Comparison of ENCODE assay signal across 15 cellular contexts in genomic region chr4:42768125-42768748, GRCh38.
DNase-seq lines count a peak whose midpoint lies in the region; TF ChIP-seq lines count a peak whose summit lies in the region.
"Had no signal": no experiment of that assay in that cellular context is flagged by ENCODE, and none has a peak within 500 bp of the region (broad histone marks: within the 10 kb centered on the region; RNA-seq: fewer than 3 reads in every experiment).

No MANE protein-coding gene starts in this region.

- H4K8ac ChIP-seq in H9 (replicated peaks; ENCODE audit: insufficient read length, low read depth, low read length) = no peak overlapping the region

- no peak overlapping the region for H2BK5ac ChIP-seq in H9 (ENCODE audit: insufficient read length, low read length)

- no peak overlapping the region for H3K23ac ChIP-seq in H9 (ENCODE audit: insufficient read length, low read depth, low read length)

- H3K18ac ChIP-seq in H9 (ENCODE audit: insufficient read length, low read depth, low read length) = no peak overlapping the region

- H3K14ac ChIP-seq in H9 (ENCODE audit: insufficient read depth, low read length) = no peak overlapping the region

- H4K5ac ChIP-seq in H9 (ENCODE audit: insufficient read length, low read depth, low read length) = no peak overlapping the region

- no peaks in the 10 kb centered on the region for H4K20me1 ChIP-seq in H9 (ENCODE audit: control insufficient read depth, insufficient read depth, insufficient read length)
- H4K20me1 ChIP-seq: BLaER1 had no signal

- H3K27ac Mint-ChIP-seq in H9 = no peak overlapping the region
- H3K27ac Mint-ChIP-seq in activated T-helper 1 cell treated with anti-CD3 and anti-CD28 coated beads, Interleukin-12 subunit alpha, Interleukin-12 subunit beta, Interleukin-2, Interleukin-4 antibody, amounts not matched to agents 30 ng/mL and 10 ng/mL and 1 ng/mL, durations not matched to agents 14 hours and 24 hours and 36 hours = no peak overlapping the region
- H3K27ac Mint-ChIP-seq: stimulated activated effector memory CD8-positive, alpha-beta T cell treated with anti-CD3 and anti-CD28 coated beads, Interleukin-12 subunit alpha, Interleukin-12 subunit beta, amount 100 ng/mL, for 72 hours had no signal

- H3K4me3 ChIP-seq in transverse colon (no peak overlapping the region), ascending aorta (no peak overlapping the region)
- H3K4me3 ChIP-seq: BLaER1, sigmoid colon had no signal

- TF ChIP-seq CTCF in H9 (conservative IDR thresholded peaks at IDR 0.05) (peak; percentile 77), transverse colon (IDR thresholded peaks at IDR 0.05) (no peak), ascending aorta (IDR thresholded peaks at IDR 0.05) (no peak)

- H4K91ac ChIP-seq in H9 (ENCODE audit: insufficient read length, low read depth, low read length) = no peak overlapping the region

- no peak overlapping the region for H2BK120ac ChIP-seq in H9 (ENCODE audit: low read depth, low read length, poor library complexity, severe bottlenecking)

- H3K79me2 ChIP-seq in H9 (ENCODE audit: insufficient read depth, low read length) = no peaks in the 10 kb centered on the region

- H3K27me3 Mint-ChIP-seq in H9 (ENCODE audit: low read depth) = no peaks in the 10 kb centered on the region
- peaks cover 2% of the 10 kb centered on the region for H3K27me3 Mint-ChIP-seq in activated T-helper 1 cell treated with anti-CD3 and anti-CD28 coated beads, Interleukin-12 subunit alpha, Interleukin-12 subunit beta, Interleukin-2, Interleukin-4 antibody, amounts not matched to agents 30 ng/mL and 10 ng/mL and 1 ng/mL, durations not matched to agents 14 hours and 24 hours and 36 hours (ENCODE audit: insufficient read depth)

- peaks cover 19 to 21% of the 10 kb centered on the region in 2 experiments for H3K4me1 Mint-ChIP-seq in H9
- no peaks in the 10 kb centered on the region for H3K4me1 Mint-ChIP-seq in activated T-helper 1 cell treated with anti-CD3 and anti-CD28 coated beads, Interleukin-12 subunit alpha, Interleukin-12 subunit beta, Interleukin-2, Interleukin-4 antibody, amounts not matched to agents 30 ng/mL and 10 ng/mL and 1 ng/mL, durations not matched to agents 14 hours and 24 hours and 36 hours (ENCODE audit: low read depth)
- H3K4me1 Mint-ChIP-seq: stimulated activated effector memory CD8-positive, alpha-beta T cell treated with anti-CD3 and anti-CD28 coated beads, Interleukin-12 subunit alpha, Interleukin-12 subunit beta, amount 100 ng/mL, for 72 hours had no signal

- H3K4me1 ChIP-seq in H9 (ENCODE audit: insufficient read depth, low read length) (no peaks in the 10 kb centered on the region; the same call in 1 of the 2 replicates), transverse colon (no peaks in the 10 kb centered on the region), ascending aorta (no peaks in the 10 kb centered on the region)
- H3K4me1 ChIP-seq: BLaER1, sigmoid colon had no signal

- no peak overlapping the region for H3K9ac ChIP-seq in H9 (ENCODE audit: extremely low read depth, insufficient read length, low read length)
- H3K9ac ChIP-seq: BLaER1 had no signal

- no CpG with 5 or more reads among the region's 4 CpGs for WGBS in H9 (ENCODE audit: extremely low coverage, insufficient read length, low lambda C conversion rate)
- 70% methylated on average over 4 of the region's 4 CpGs; no CpG with 5 or more reads in 1 of the 2 donors for WGBS in transverse colon (ENCODE audit: low coverage in 1 of 2), 2 donors

- H2AK5ac ChIP-seq in H9 (ENCODE audit: insufficient read length, low read length) = no peak overlapping the region

- H2BK20ac ChIP-seq in H9 (ENCODE audit: low read depth, low read length, poor library complexity, severe bottlenecking) = no peak overlapping the region

- peaks cover 0 to 2% (median 0%) of the 10 kb centered on the region in 3 experiments; a peak in 1 of 7 replicates for H3K36me3 Mint-ChIP-seq in H9 (ENCODE audit: insufficient read depth in 1 of 3, low read depth in 3 of 3)
- H3K36me3 Mint-ChIP-seq in activated T-helper 1 cell treated with anti-CD3 and anti-CD28 coated beads, Interleukin-12 subunit alpha, Interleukin-12 subunit beta, Interleukin-2, Interleukin-4 antibody, amounts not matched to agents 30 ng/mL and 10 ng/mL and 1 ng/mL, durations not matched to agents 14 hours and 24 hours and 36 hours (ENCODE audit: low read depth) = no peaks in the 10 kb centered on the region
- H3K36me3 Mint-ChIP-seq: stimulated activated effector memory CD8-positive, alpha-beta T cell treated with anti-CD3 and anti-CD28 coated beads, Interleukin-12 subunit alpha, Interleukin-12 subunit beta, amount 100 ng/mL, for 72 hours had no signal

- no peak for TF ChIP-seq EP300 in transverse colon (IDR thresholded peaks at IDR 0.05; ENCODE audit: low read depth)

- H3K23me2 ChIP-seq in H9 (ENCODE audit: insufficient read length, low read depth, low read length, poor library complexity, severe bottlenecking) = no peaks in the 10 kb centered on the region

- intact Hi-C loops in transverse colon (cut with DNase I; ENCODE audit: low total_unique reads) = no loop called here
- intact Hi-C loops in ascending aorta (cut with DNase I) = no loop called here
- intact Hi-C loops in activated T-helper 1 cell treated with anti-CD3 and anti-CD28 coated beads, Interleukin-12 subunit alpha, Interleukin-12 subunit beta, Interleukin-2, Interleukin-4 antibody, amounts not matched to agents 30 ng/mL and 10 ng/mL and 1 ng/mL, durations not matched to agents 14 hours and 24 hours and 36 hours (cut with micrococcal nuclease) = loop anchor here (1.0 kb wide), 1 partner anchor 200 kb away; no protein-coding TSS in a partner anchor

- DNase-seq in stimulated activated CD4-positive, alpha-beta T cell treated with anti-CD3 and anti-CD28 coated beads, Interleukin-12 subunit alpha, Interleukin-12 subunit beta, amount 100 ng/mL, for 4 hours = peak; percentile 11
- no peak for DNase-seq in stimulated activated CD4-positive, alpha-beta T cell treated with anti-CD3 and anti-CD28 coated beads, Interleukin-4, amount 100 ng/mL, for 4 hours
- peak; percentile 71 for DNase-seq in H9
- DNase-seq in activated CD4-positive, alpha-beta T cell treated with anti-CD3 and anti-CD28 coated beads, Interleukin-2, amount 50 U/mL, for 48 hours = peak; percentile 9 to 14
- DNase-seq in transverse colon = peak; percentile 12
- no peak for DNase-seq in ascending aorta (ENCODE audit: low spot score in 2 of 2)
- no peak for DNase-seq in NCI-H2196 treated with DMSO at 0.1 percent for 48 hours (lab: John Stamatoyannopoulos, UW; ENCODE audit: unreplicated experiment)
- DNase-seq in activated T-helper 1 cell treated with anti-CD3 and anti-CD28 coated beads, Interleukin-12 subunit alpha, Interleukin-12 subunit beta, Interleukin-2, Interleukin-4 antibody, amounts not matched to agents 30 ng/mL and 10 ng/mL and 1 ng/mL, durations not matched to agents 14 hours and 24 hours and 36 hours (ENCODE audit: low spot score) = no peak
- DNase-seq: midbrain, NCI-H1417 treated with DMSO at 0.1 percent for 48 hours, nucleus accumbens, sigmoid colon, WERI-Rb-1 had no signal

- H3K4ac ChIP-seq in H9 (ENCODE audit: low read depth, low read length) = no peak overlapping the region

- in situ Hi-C loops in transverse colon (cut with MboI; ENCODE audit: low pct_ligation_motif_present in 1 of 4, low pct_unique_long_range_greater_than_20kb in 1 of 4, low sequenced_read_pairs in 3 of 4) = loop anchor here in 1 of 4 donors (25.0 kb wide), 1 partner anchor 206 kb away; no protein-coding TSS in a partner anchor

- H3K9me3 ChIP-seq in H9 (ENCODE audit: control insufficient read depth, low read depth, low read length) = no peaks in the 10 kb centered on the region
- no peaks in the 10 kb centered on the region for H3K9me3 ChIP-seq in transverse colon
- no peaks in the 10 kb centered on the region for H3K9me3 ChIP-seq in ascending aorta
- H3K9me3 ChIP-seq: sigmoid colon had no signal

- H2BK15ac ChIP-seq in H9 (ENCODE audit: low read depth, low read length) = no peak overlapping the region

- no peak overlapping the region for H3K4me3 Mint-ChIP-seq in H9
- no peak overlapping the region for H3K4me3 Mint-ChIP-seq in activated T-helper 1 cell treated with anti-CD3 and anti-CD28 coated beads, Interleukin-12 subunit alpha, Interleukin-12 subunit beta, Interleukin-2, Interleukin-4 antibody, amounts not matched to agents 30 ng/mL and 10 ng/mL and 1 ng/mL, durations not matched to agents 14 hours and 24 hours and 36 hours
- H3K4me3 Mint-ChIP-seq: stimulated activated effector memory CD8-positive, alpha-beta T cell treated with anti-CD3 and anti-CD28 coated beads, Interleukin-12 subunit alpha, Interleukin-12 subunit beta, amount 100 ng/mL, for 72 hours had no signal

- H3K27ac ChIP-seq in H9 (ENCODE audit: insufficient read length, low read depth, low read length) = no peak overlapping the region
- no peak overlapping the region for H3K27ac ChIP-seq in transverse colon
- H3K27ac ChIP-seq in ascending aorta = no peak overlapping the region
- H3K27ac ChIP-seq: BLaER1, sigmoid colon, WERI-Rb-1 had no signal

- H2BK12ac ChIP-seq in H9 (ENCODE audit: insufficient read length, low read depth, low read length) = no peak overlapping the region

- no peaks in the 10 kb centered on the region for H3K79me1 ChIP-seq in H9 (ENCODE audit: insufficient read depth, low read depth, low read length, poor library complexity, severe bottlenecking)

- H3K9me3 Mint-ChIP-seq in H9 = no peaks in the 10 kb centered on the region; a peak in 1 of 5 replicates
- H3K9me3 Mint-ChIP-seq in activated T-helper 1 cell treated with anti-CD3 and anti-CD28 coated beads, Interleukin-12 subunit alpha, Interleukin-12 subunit beta, Interleukin-2, Interleukin-4 antibody, amounts not matched to agents 30 ng/mL and 10 ng/mL and 1 ng/mL, durations not matched to agents 14 hours and 24 hours and 36 hours = no peaks in the 10 kb centered on the region
- H3K9me3 Mint-ChIP-seq: stimulated activated effector memory CD8-positive, alpha-beta T cell treated with anti-CD3 and anti-CD28 coated beads, Interleukin-12 subunit alpha, Interleukin-12 subunit beta, amount 100 ng/mL, for 72 hours had no signal

- no peak overlapping the region for H3K56ac ChIP-seq in H9 (ENCODE audit: insufficient read length, low read depth, low read length)

- no peak overlapping the region for H2AFZ ChIP-seq in H9 (ENCODE audit: low read length)

- no peaks in the 10 kb centered on the region for H3K27me3 ChIP-seq in H9 (ENCODE audit: insufficient read depth, low read length)
- H3K27me3 ChIP-seq in transverse colon = no peaks in the 10 kb centered on the region
- no peaks in the 10 kb centered on the region for H3K27me3 ChIP-seq in ascending aorta
- H3K27me3 ChIP-seq: BLaER1, sigmoid colon had no signal

- H3T11ph ChIP-seq in H9 (ENCODE audit: low read length) = no peak overlapping the region

- H3K36me3 ChIP-seq in transverse colon (no peaks in the 10 kb centered on the region), ascending aorta (no peaks in the 10 kb centered on the region)
- H3K36me3 ChIP-seq: BLaER1, sigmoid colon, WERI-Rb-1 had no signal

- H3K4me2 ChIP-seq in H9 (ENCODE audit: insufficient read depth, insufficient read length, low read length) = no peak overlapping the region
- H3K4me2 ChIP-seq: BLaER1 had no signal

- no peak for TF ChIP-seq POLR2A in transverse colon (IDR thresholded peaks at IDR 0.05)

Comparison
In these comparisons a context has a peak if more than half of its experiments do, and no peak if none do; other contexts are left out.
1. DNase-seq: peak in stimulated activated CD4-positive, alpha-beta T cell treated with anti-CD3 and anti-CD28 coated beads, Interleukin-12 subunit alpha, Interleukin-12 subunit beta, amount 100 ng/mL, for 4 hours (single experiment), H9 (single experiment), activated CD4-positive, alpha-beta T cell treated with anti-CD3 and anti-CD28 coated beads, Interleukin-2, amount 50 U/mL, for 48 hours (2 of 2) and transverse colon (single experiment); none in stimulated activated CD4-positive, alpha-beta T cell treated with anti-CD3 and anti-CD28 coated beads, Interleukin-4, amount 100 ng/mL, for 4 hours (0 of 2), ascending aorta (0 of 2), NCI-H2196 treated with DMSO at 0.1 percent for 48 hours (single experiment) and activated T-helper 1 cell treated with anti-CD3 and anti-CD28 coated beads, Interleukin-12 subunit alpha, Interleukin-12 subunit beta, Interleukin-2, Interleukin-4 antibody, amounts not matched to agents 30 ng/mL and 10 ng/mL and 1 ng/mL, durations not matched to agents 14 hours and 24 hours and 36 hours (single experiment).